13 cellular contexts compared by ENCODE assay signal in genomic region chr19:2617393-2618165, GRCh38.
A peak's percentile ranks its signal among the peaks of the same experiment; 100 is the strongest.
DNase-seq lines count a peak whose midpoint lies in the region; ATAC-seq, FAIRE-seq and TF ChIP-seq lines count a peak whose summit lies in the region.
"Had no signal": no experiment of that assay in that cellular context is flagged by ENCODE, and none has a peak within 500 bp of the region (broad histone marks: within the 10 kb centered on the region; RNA-seq: fewer than 3 reads in every experiment).

No MANE protein-coding gene starts in this region.

- DNase-seq in left cardiac atrium (peak; percentile 10), left ventricle myocardium inferior (no peak), activated B cell treated with CpG ODN at 0.5 μM for 24 hours (no peak), HepG2 (ENCODE audit: low spot score) (no peak), NCI-H345 (lab: John Stamatoyannopoulos, UW) (no peak), dermis blood vessel endothelial cell (no peak)

- no peaks in the 10 kb centered on the region for H3K27me3 Mint-ChIP-seq in activated B cell treated with CpG ODN at 0.5 μM for 24 hours

- CTCF ChIA-PET in activated B cell treated with CpG ODN at 0.5 μM for 24 hours (lab: Charles Lee) (interaction anchor here (1.0 to 16.3 kb wide), 10 partner anchors 7 to 343 kb away, joined by 3 to 336 read pairs (median 4); partner anchors contain the start of gene GADD45B), HepG2 (lab: Yijun Ruan, JAX; ENCODE audit: low intra/inter-chr PET ratio, low total read pairs) (no interaction called here)

- H3K9me3 ChIP-seq in left ventricle myocardium inferior (replicated peaks) (peaks cover 5% of the 10 kb centered on the region), HepG2 (ENCODE audit: low read length) (peaks cover 5% of the 10 kb centered on the region; the same call in 1 of the 2 replicates), gastroesophageal sphincter (peaks cover 0 to 5% (median 0%) of the 10 kb centered on the region in 3 donors)

- in situ Hi-C loops in HepG2 (cut with HindIII; ENCODE audit: extremely low pct_ligation_motif_present, low pct_unique_long_range_greater_than_20kb) = no loop called here

- 83% methylated on average over 11 of the region's 11 CpGs for WGBS in HepG2 (ENCODE audit: low lambda C conversion rate)
- 83 to 84% methylated on average over 6 to 7 of the region's 11 CpGs for WGBS in gastroesophageal sphincter (ENCODE audit: low coverage in 1 of 2), 2 donors

- TF ChIP-seq EP300 in HepG2 (IDR thresholded peaks at IDR 0.05; ENCODE audit: low read depth in 2 of 2, low read length in 2 of 2) (no peak), HepG2 (CRISPR knock-in tag; IDR thresholded peaks at IDR 0.05; ENCODE audit: borderline replicate concordance) (no peak), gastroesophageal sphincter (IDR thresholded peaks at IDR 0.05) (no peak)

- TF ChIP-seq CTCF in left ventricle myocardium inferior (IDR thresholded peaks at IDR 0.05; ENCODE audit: borderline replicate concordance) (no peak), activated B cell treated with CpG ODN at 0.5 μM for 24 hours (IDR thresholded peaks at IDR 0.05) (no peak), HepG2 (CRISPR knock-in tag; IDR thresholded peaks at IDR 0.05) (no peak), gastroesophageal sphincter (IDR thresholded peaks at IDR 0.05) (no peak)

- H3K4me2 ChIP-seq in HepG2 (ENCODE audit: low read depth, low read length) = no peak overlapping the region

- no peak overlapping the region for H3K9ac ChIP-seq in HepG2 (ENCODE audit: insufficient read depth, low read depth, low read length)
- H3K9ac ChIP-seq: parathyroid adenoma had no signal

- H4K20me1 ChIP-seq in HepG2 (ENCODE audit: insufficient read depth, low read length) = no peaks in the 10 kb centered on the region

- H3K27ac ChIP-seq in left ventricle myocardium inferior (replicated peaks) (no peak overlapping the region), HepG2 (ENCODE audit: extremely low read length, insufficient read depth, low read length) (no peak overlapping the region), gastroesophageal sphincter (no peak overlapping the region)

- intact Hi-C loops in left cardiac atrium (cut with DNase I) (no loop called here), left ventricle myocardium inferior (cut with micrococcal nuclease) (no loop called here), activated B cell treated with CpG ODN at 0.5 μM for 24 hours (cut with micrococcal nuclease) (loop anchor here (1.0 to 10.0 kb wide), 3 partner anchors 7 to 763 kb away; no protein-coding TSS in a partner anchor), HepG2 (cut with micrococcal nuclease; ENCODE audit: unreplicated experiment) (loop anchor here (10.0 kb wide), 1 partner anchor 303 kb away; no protein-coding TSS in a partner anchor)

- peaks cover 29% of the 10 kb centered on the region for H3K4me1 ChIP-seq in left ventricle myocardium inferior
- peaks cover 57% of the 10 kb centered on the region for H3K4me1 ChIP-seq in HepG2 (ENCODE audit: insufficient read depth, low read length)
- H3K4me1 ChIP-seq in gastroesophageal sphincter = peaks cover 0 to 16% (median 0%) of the 10 kb centered on the region in 3 donors

- peak overlapping the region; percentile 70 for H3K4me3 Mint-ChIP-seq in activated B cell treated with CpG ODN at 0.5 μM for 24 hours
- H3K4me3 Mint-ChIP-seq: mesothelial cell of epicardium had no signal

- no peak overlapping the region for H2AFZ ChIP-seq in HepG2 (ENCODE audit: low read length)
- H2AFZ ChIP-seq: parathyroid adenoma had no signal

- peak overlapping the region; percentile 94 for H3K27ac Mint-ChIP-seq in activated B cell treated with CpG ODN at 0.5 μM for 24 hours
- H3K27ac Mint-ChIP-seq: mesothelial cell of epicardium had no signal

- H3K4me3 ChIP-seq in left ventricle myocardium inferior = no peak overlapping the region
- H3K4me3 ChIP-seq in HepG2 (replicated peaks in 1 of 3; ENCODE audit: insufficient read depth in 1 of 3, low read depth in 2 of 3, low read length in 3 of 3) = no peak overlapping the region
- H3K4me3 ChIP-seq in gastroesophageal sphincter = no peak overlapping the region
- H3K4me3 ChIP-seq: coronary artery had no signal

- POLR2A ChIA-PET in activated B cell treated with CpG ODN at 0.5 μM for 24 hours (lab: Charles Lee) (interaction anchor here (0.5 to 29.7 kb wide), 14 partner anchors 9 to 290 kb away, joined by 3 to 979 read pairs (median 4); partner anchors contain the start of genes GADD45B and LMNB2), HepG2 (lab: Yijun Ruan, JAX) (interaction anchor here (0.8 to 2.6 kb wide), 3 partner anchors 13 to 141 kb away, joined by 3 to 17 read pairs (median 4); partner anchors contain the start of gene GADD45B)

- no peaks in the 10 kb centered on the region for H3K79me2 ChIP-seq in HepG2 (ENCODE audit: insufficient read depth, low read length)

- ATAC-seq in left cardiac atrium (no peak), activated B cell treated with CpG ODN at 0.5 μM for 24 hours (ENCODE audit: low read depth) (no peak), HepG2 (no peak), HG02610 (IDR thresholded peaks at IDR 0.05; ENCODE audit: unreplicated experiment) (no peak), gastroesophageal sphincter (no peak)

- FAIRE-seq in HepG2 (lab: Jason Lieb, UNC) = no peak
- FAIRE-seq: G401.6, H54 had no signal

- no peaks in the 10 kb centered on the region for H3K9me3 Mint-ChIP-seq in activated B cell treated with CpG ODN at 0.5 μM for 24 hours
- H3K9me3 Mint-ChIP-seq: mesothelial cell of epicardium had no signal

- no peak for TF ChIP-seq RAD21 in HepG2 (CRISPR knock-in tag; IDR thresholded peaks at IDR 0.05)

- H3K4me1 Mint-ChIP-seq in activated B cell treated with CpG ODN at 0.5 μM for 24 hours = peaks cover 96% of the 10 kb centered on the region
- H3K4me1 Mint-ChIP-seq: mesothelial cell of epicardium had no signal

- peaks cover 2% of the 10 kb centered on the region for H3K36me3 Mint-ChIP-seq in activated B cell treated with CpG ODN at 0.5 μM for 24 hours (ENCODE audit: low read depth)
- H3K36me3 Mint-ChIP-seq: mesothelial cell of epicardium had no signal

- no peak for TF ChIP-seq POLR2A in HepG2 (IDR thresholded peaks at IDR 0.05; ENCODE audit: insufficient read depth in 1 of 2, low read depth in 2 of 2, low read length in 2 of 2)
- no peak for TF ChIP-seq POLR2A in gastroesophageal sphincter (IDR thresholded peaks at IDR 0.05)

- peaks cover 7% of the 10 kb centered on the region for H3K27me3 ChIP-seq in left ventricle myocardium inferior (ENCODE audit: low read depth)
- no peaks in the 10 kb centered on the region for H3K27me3 ChIP-seq in HepG2 (ENCODE audit: control insufficient read depth in 1 of 2, insufficient read depth in 2 of 2, low read length in 2 of 2)
- H3K27me3 ChIP-seq in gastroesophageal sphincter = no peaks in the 10 kb centered on the region

- BruUV-seq in HepG2 (replicated peaks; lab: Mats Ljungman, UMichigan) = no TSS peak

- no peaks in the 10 kb centered on the region for H3K36me3 ChIP-seq in left ventricle myocardium inferior
- no peaks in the 10 kb centered on the region for H3K36me3 ChIP-seq in HepG2 (replicated peaks in 1 of 2; ENCODE audit: control insufficient read depth in 1 of 2, insufficient read depth in 2 of 2, low read length in 2 of 2)
- H3K36me3 ChIP-seq in gastroesophageal sphincter = no peaks in the 10 kb centered on the region

TF ChIP-seq in HepG2, 621 proteins besides CTCF, POLR2A, EP300 and RAD21:
- no peak for TF ChIP-seq ZNF768 (CRISPR knock-in tag; IDR thresholded peaks at IDR 0.05)
- TF ChIP-seq ZNF121 (CRISPR knock-in tag; IDR thresholded peaks at IDR 0.05) = 0 out of 2 replicates have a peak, but pooled peaks have one; percentile 21
- TF ChIP-seq, protein P1, sequence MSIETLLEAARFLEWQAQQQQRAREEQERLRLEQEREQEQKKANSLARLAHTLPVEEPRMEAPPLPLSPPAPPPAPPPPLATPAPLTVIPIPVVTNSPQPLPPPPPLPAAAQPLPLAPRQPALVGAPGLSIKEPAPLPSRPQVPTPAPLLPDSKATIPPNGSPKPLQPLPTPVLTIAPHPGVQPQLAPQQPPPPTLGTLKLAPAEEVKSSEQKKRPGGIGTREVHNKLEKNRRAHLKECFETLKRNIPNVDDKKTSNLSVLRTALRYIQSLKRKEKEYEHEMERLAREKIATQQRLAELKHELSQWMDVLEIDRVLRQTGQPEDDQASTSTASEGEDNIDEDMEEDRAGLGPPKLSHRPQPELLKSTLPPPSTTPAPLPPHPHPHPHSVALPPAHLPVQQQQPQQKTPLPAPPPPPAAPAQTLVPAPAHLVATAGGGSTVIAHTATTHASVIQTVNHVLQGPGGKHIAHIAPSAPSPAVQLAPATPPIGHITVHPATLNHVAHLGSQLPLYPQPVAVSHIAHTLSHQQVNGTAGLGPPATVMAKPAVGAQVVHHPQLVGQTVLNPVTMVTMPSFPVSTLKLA (IDR thresholded peaks at IDR 0.05) = peak; percentile 47
TF ChIP-seq in HepG2: peak in this region for 2.

Comparison
In these comparisons a context has a peak if more than half of its experiments do, and no peak if none do; other contexts are left out.
1. intact Hi-C loops: an anchor here in activated B cell treated with CpG ODN at 0.5 μM for 24 hours (1.0 to 10.0 kb wide) and HepG2 (10.0 kb wide); none called in left cardiac atrium and left ventricle myocardium inferior.